Comparison of ENCODE assay signal across 10 cellular contexts in genomic region chr1:31980835-31981782, GRCh38. TPM values are rescaled to one million over a fixed set of nuclear protein-coding genes. Genes with fewer than 3 reads are reported as not detected.
DNase-seq lines count a peak whose midpoint lies in the region; ATAC-seq, FAIRE-seq and TF ChIP-seq lines count a peak whose summit lies in the region.
"Had no signal": no experiment of that assay in that cellular context is flagged by ENCODE, and none has a peak within 500 bp of the region (broad histone marks: within the 10 kb centered on the region; RNA-seq: fewer than 3 reads in every experiment).

No MANE protein-coding gene starts in this region.

- CTCF ChIA-PET in K562 (lab: Yijun Ruan, JAX; ENCODE audit: low intra/inter-chr PET ratio): interaction anchor here (0.6 to 0.8 kb wide), 2 partner anchors 22 to 26 kb away, joined by 3 to 4 read pairs; no protein-coding TSS in a partner anchor

- H3K9ac ChIP-seq in BLaER1 treated with 17β-estradiol and CSF1 and Interleukin-3, amounts not matched to agents 10 nM and 100 nM: peak overlapping the region in 9 of 11 experiments; percentile 37 to 81 (median 65); a peak in 17 of 22 replicates
- no peak overlapping the region for H3K9ac ChIP-seq in K562 (ENCODE audit: insufficient read depth in 1 of 2, low read depth in 2 of 2, low read length in 2 of 2)

- intact Hi-C loops in K562 (cut with micrococcal nuclease): no loop called here

- H3K27ac ChIP-seq in BLaER1 treated with 17β-estradiol and CSF1 and Interleukin-3, amounts not matched to agents 10 nM and 100 nM: peak overlapping the region in 10 of 11 experiments; percentile 9 to 96 (median 79); a peak in 21 of 22 replicates
- no peak overlapping the region for H3K27ac ChIP-seq in K562 (ENCODE audit: extremely low read depth, low read depth, low read length)

- ATAC-seq in K562: no peak

- TF ChIP-seq RAD21 in K562 (CRISPR knock-in tag; conservative IDR thresholded peaks at IDR 0.05 in 1 of 2, IDR thresholded peaks at IDR 0.05 in 1 of 2): no peak

- H3K36me3 ChIP-seq in BLaER1 treated with 17β-estradiol and CSF1 and Interleukin-3, amounts not matched to agents 10 nM and 100 nM: no peaks in the 10 kb centered on the region
- H3K36me3 ChIP-seq in K562 (ENCODE audit: control insufficient read depth, insufficient read depth, low read length): no peaks in the 10 kb centered on the region

- H4K20me1 ChIP-seq in BLaER1 treated with 17β-estradiol and CSF1 and Interleukin-3, amounts not matched to agents 10 nM and 100 nM: no peaks in the 10 kb centered on the region
- no peaks in the 10 kb centered on the region for H4K20me1 ChIP-seq in K562 (replicated peaks; ENCODE audit: control insufficient read depth, insufficient read depth, low read length)

- BruUV-seq in K562 (replicated peaks; lab: Mats Ljungman, UMichigan): no TSS peak

- no peaks in the 10 kb centered on the region for H3K9me1 ChIP-seq in K562 (ENCODE audit: control insufficient read depth, insufficient read depth, low read length)

- peak overlapping the region in 7 of 10 experiments; percentile 5 to 40 (median 23); a peak in 9 of 20 replicates for H3K4me3 ChIP-seq in BLaER1 treated with 17β-estradiol and CSF1 and Interleukin-3, amounts not matched to agents 10 nM and 100 nM
- no peak overlapping the region for H3K4me3 ChIP-seq in K562

- 0 out of 3 replicates have a peak, but pooled peaks have one; percentile 5 for TF ChIP-seq CTCF in GM12872 (IDR thresholded peaks at IDR 0.05; ENCODE audit: insufficient read depth, low read depth, low read length)
- no peak for TF ChIP-seq CTCF in K562 (IDR thresholded peaks at IDR 0.05 in 2 of 3, conservative IDR thresholded peaks at IDR 0.05 in 1 of 3; ENCODE audit: insufficient read depth in 2 of 3, low read depth in 1 of 3, low read length in 3 of 3)

- peaks cover 64 to 100% (median 96%) of the 10 kb centered on the region in 10 experiments for H3K4me1 ChIP-seq in BLaER1 treated with 17β-estradiol and CSF1 and Interleukin-3, amounts not matched to agents 10 nM and 100 nM
- peaks cover 0 to 5% of the 10 kb centered on the region in 2 experiments; a peak in 3 of 5 replicates for H3K4me1 ChIP-seq in K562 (replicated peaks in 1 of 2; ENCODE audit: control insufficient read depth in 2 of 2, insufficient read depth in 2 of 2, low read length in 2 of 2)

- peak overlapping the region; percentile 45 for H2AFZ ChIP-seq in K562 (ENCODE audit: low read depth, low read length)

- WGBS in K562 (ENCODE audit: insufficient coverage, low coverage, missing lambda C conversion rate): 48% methylated on average over 10 of the region's 12 CpGs

- POLR2A ChIA-PET in K562 (lab: Yijun Ruan, JAX): interaction anchor here (0.6 to 1.5 kb wide), 2 partner anchors 10 to 719 kb away, joined by 3 read pairs; no protein-coding TSS in a partner anchor

- H3K9me3 ChIP-seq in BLaER1 treated with 17β-estradiol and CSF1 and Interleukin-3, amounts not matched to agents 10 nM and 100 nM (replicated peaks in 1 of 11): peaks cover 0 to 3% (median 0%) of the 10 kb centered on the region in 11 experiments; a peak in 1 of 22 replicates
- no peaks in the 10 kb centered on the region for H3K9me3 ChIP-seq in K562 (replicated peaks; ENCODE audit: control insufficient read depth, insufficient read depth, low read depth, low read length)

- H3K4me2 ChIP-seq in BLaER1 treated with 17β-estradiol and CSF1 and Interleukin-3, amounts not matched to agents 10 nM and 100 nM: peak overlapping the region; percentile 69 to 94 (median 84)
- no peak overlapping the region for H3K4me2 ChIP-seq in K562 (ENCODE audit: insufficient read depth, low read length)

- in situ Hi-C loops in K562 (cut with MboI): no loop called here

- H3K27me3 ChIP-seq in BLaER1 treated with 17β-estradiol and CSF1 and Interleukin-3, amounts not matched to agents 10 nM and 100 nM: no peaks in the 10 kb centered on the region
- H3K27me3 ChIP-seq in K562 (ENCODE audit: control insufficient read depth in 2 of 2, insufficient read depth in 2 of 2, low read length in 2 of 2): no peaks in the 10 kb centered on the region

- TF ChIP-seq POLR2A in K562 (conservative IDR thresholded peaks at IDR 0.05): no peak

- no peak for TF ChIP-seq EP300 in K562 (IDR thresholded peaks at IDR 0.05; ENCODE audit: low read length)

- DNase-seq in MV-4-11 (lab: John Stamatoyannopoulos, UW): peak; percentile 21
- DNase-seq in K562 (ENCODE audit: extremely low read depth in 1 of 4, low spot score in 3 of 4): no peak
- DNase-seq in dermis blood vessel endothelial cell: no peak
- no peak for DNase-seq in GM19240 (ENCODE audit: insufficient read length, low spot score)
- no peak for DNase-seq in KG1 (lab: John Stamatoyannopoulos, UW)
- no peak for DNase-seq in NCI-H1417 (lab: John Stamatoyannopoulos, UW)
- DNase-seq: NCI-H187; stimulated activated CD4-positive, alpha-beta T cell treated with anti-CD3 and anti-CD28 coated beads, Interleukin-2, amount 100 ng/mL, for 24 hours had no signal

- no peaks in the 10 kb centered on the region for H3K79me2 ChIP-seq in K562 (ENCODE audit: control insufficient read depth, insufficient read depth, low read length)

- FAIRE-seq in K562 (lab: Jason Lieb, UNC): no peak

TF ChIP-seq in K562, 482 proteins besides CTCF, POLR2A, EP300 and RAD21 (continues in another document):
- TF ChIP-seq ZNF347 (CRISPR knock-in tag; IDR thresholded peaks at IDR 0.05; ENCODE audit: low read depth) (no peak), CCNT2 (IDR thresholded peaks at IDR 0.05; ENCODE audit: borderline replicate concordance, extremely low read depth, insufficient read length, low read depth, low read length) (no peak), NR2C1 (IDR thresholded peaks at IDR 0.05) (no peak), NR2C1 (tag; IDR thresholded peaks at IDR 0.05) (no peak), SMAD3 (CRISPR knock-in tag; conservative IDR thresholded peaks at IDR 0.05) (no peak)

RNA-seq across cellular contexts. Expression of gene KHDRBS1, which starts 32.6 kb away (rescaled TPM):
- 35.0 and 69.1 TPM in 2 replicates for total RNA-seq in K562 (2011; cell fraction: chromatin; rRNA removed; ENCODE audit: low replicate concordance)
- 25.7 and 30.0 TPM in 2 replicates for total RNA-seq in K562 (2011; cell fraction: nucleolus; rRNA removed)
- 48.0 and 76.6 TPM in 2 replicates for total RNA-seq in K562 (2011; cell fraction: nucleoplasm; rRNA removed)
- total RNA-seq in K562 (2014; rRNA removed) (119 and 120 TPM in 2 replicates), K562 (2014; rRNA removed; fragmentation: Illumina TruSeq; extraction: Trizol) (114 and 125 TPM in 2 replicates), K562 (2015; rRNA removed; fragmentation: Illumina TruSeq; extraction: Trizol) (97.2 and 102 TPM in 2 replicates), K562 (2021) (234 and 257 TPM in 2 replicates), dermis blood vessel endothelial cell (60.9 and 143 TPM in 2 replicates)
- polyA plus RNA-seq in K562 (2011; rRNA removed) (53.7 and 55.5 TPM in 2 replicates), K562 (2014; fragmentation: Illumina TruSeq; extraction: Trizol) (199 and 203 TPM in 2 replicates), K562 (2014; fragmentation: Nextera tagmentation; extraction: Ambion mirVana) (10 to 100 TPM; 48.4 to 53.2 TPM), K562 (2014; rRNA removed) (116 and 140 TPM in 2 replicates)
- 42.2 and 48.3 TPM in 2 replicates for polyA plus RNA-seq in K562 (2011; cell fraction: cytosol; rRNA removed)
- 41.0 and 48.4 TPM in 2 replicates for polyA plus RNA-seq in K562 (2011; cell fraction: nucleus; rRNA removed)
- polyA plus RNA-seq in K562 (2012): 191 and 193 TPM in 2 replicates
- 36.1 and 52.7 TPM in 2 replicates for polyA minus RNA-seq in K562 (2011; rRNA and poly(A)+ RNA removed)
- 70.3 and 82.8 TPM in 2 replicates for polyA minus RNA-seq in K562 (2011; cell fraction: cytosol; rRNA and poly(A)+ RNA removed)
- 17.4 and 34.9 TPM in 2 replicates for polyA minus RNA-seq in K562 (2011; cell fraction: nucleus; rRNA and poly(A)+ RNA removed)

RNA-seq across cellular contexts. Expression of gene PTP4A2, which starts 42.9 kb away (rescaled TPM):
- total RNA-seq in K562 (2011; cell fraction: chromatin; rRNA removed; ENCODE audit: low replicate concordance): 116 and 315 TPM in 2 replicates
- total RNA-seq in K562 (2011; cell fraction: nucleolus; rRNA removed): 52.7 and 78.6 TPM in 2 replicates
- 175 and 257 TPM in 2 replicates for total RNA-seq in K562 (2011; cell fraction: nucleoplasm; rRNA removed)
- total RNA-seq in K562 (2014; rRNA removed) (316 and 345 TPM in 2 replicates), K562 (2014; rRNA removed; fragmentation: Illumina TruSeq; extraction: Trizol) (620 and 713 TPM in 2 replicates), K562 (2015; rRNA removed; fragmentation: Illumina TruSeq; extraction: Trizol) (585 and 652 TPM in 2 replicates), K562 (2021) (429 and 432 TPM in 2 replicates), dermis blood vessel endothelial cell (199 and 243 TPM in 2 replicates)
- polyA plus RNA-seq in K562 (2011; rRNA removed) (785 and 870 TPM in 2 replicates), K562 (2014; fragmentation: Illumina TruSeq; extraction: Trizol) (528 and 852 TPM in 2 replicates), K562 (2014; fragmentation: Nextera tagmentation; extraction: Ambion mirVana) (100 to 1,000 TPM; 197 to 480 TPM), K562 (2014; rRNA removed) (219 and 255 TPM in 2 replicates)
- 63.7 and 209 TPM in 2 replicates for polyA plus RNA-seq in K562 (2011; cell fraction: cytosol; rRNA removed)
- polyA plus RNA-seq in K562 (2011; cell fraction: nucleus; rRNA removed): 124 and 204 TPM in 2 replicates
- polyA plus RNA-seq in K562 (2012): 386 and 493 TPM in 2 replicates
- polyA minus RNA-seq in K562 (2011; rRNA and poly(A)+ RNA removed): 693 and 694 TPM in 2 replicates
- polyA minus RNA-seq in K562 (2011; cell fraction: cytosol; rRNA and poly(A)+ RNA removed): 406 and 559 TPM in 2 replicates
- polyA minus RNA-seq in K562 (2011; cell fraction: nucleus; rRNA and poly(A)+ RNA removed): 36.6 and 130 TPM in 2 replicates

Comparison
In these comparisons a context has a peak if more than half of its experiments do, and no peak if none do; other contexts are left out.
1. H3K9ac ChIP-seq: peak in BLaER1 treated with 17β-estradiol and CSF1 and Interleukin-3, amounts not matched to agents 10 nM and 100 nM (9 of 11); none in K562 (0 of 2).